In genomic region chr1:245869847-245870246, GRCh38 we compare ENCODE assay signal across 26 cellular contexts.
"Had no signal": no experiment of that assay in that cellular context is flagged by ENCODE, and none has a peak within 500 bp of the region (broad histone marks: within the 10 kb centered on the region; RNA-seq: fewer than 3 reads in every experiment).

No MANE protein-coding gene starts in this region.

- H3K9me3 ChIP-seq: colonic mucosa, lower lobe of right lung, prostate gland, suprapubic skin, transverse colon had no signal

- H3K36me3 ChIP-seq: brain microvascular endothelial cell, colonic mucosa, lower lobe of right lung, prostate gland, suprapubic skin, transverse colon had no signal

- ATAC-seq: activated CD8-positive, alpha-beta T cell treated with anti-CD3 and anti-CD28 coated beads, Interleukin-2, amount 10 ng/mL, durations not matched to agents 7 days and 5 days; foreskin keratinocyte; lower lobe of right lung; right cardiac atrium; stimulated activated naive CD8-positive, alpha-beta T cell treated with anti-CD3 and anti-CD28 coated beads, Interleukin-15, amount 100 ng/mL, for 72 hours had no signal

- H3K4me3 ChIP-seq: colonic mucosa, lower lobe of right lung, prostate gland, skin epidermis, suprapubic skin, transverse colon had no signal

- DNase-seq: activated CD4-positive, alpha-beta T cell treated with anti-CD3 and anti-CD28 coated beads, Interleukin-2, amount 10 ng/mL, durations not matched to agents 24 days and 14 days; activated CD4-positive, CD25-positive, alpha-beta regulatory T cell; activated CD8-positive, alpha-beta T cell treated with anti-CD3 and anti-CD28 coated beads, Interleukin-2, amount 10 ng/mL, durations not matched to agents 7 days and 5 days; activated naive CD4-positive, alpha-beta T cell treated with Interleukin-2 at 50 U/mL for 16 hours; activated naive CD8-positive, alpha-beta T cell treated with anti-CD3 and anti-CD28 coated beads, Interleukin-2, amount 10 ng/mL, durations not matched to agents 7 days and 5 days; activated T-cell treated with anti-CD3 and anti-CD28 coated beads, Interleukin-2, amount 50 U/mL, for 24 hours; anterior cingulate cortex; brain microvascular endothelial cell; central memory CD4-positive, alpha-beta T cell; colonic mucosa; endodermal cell; foreskin keratinocyte; glutamatergic neuron; hypothalamus; lower lobe of right lung; midbrain; right cardiac atrium; stimulated activated CD4-positive, alpha-beta T cell treated with anti-CD3 and anti-CD28 coated beads, Interleukin-15, amount 100 ng/mL, for 24 hours; stimulated activated CD4-positive, alpha-beta T cell treated with anti-CD3 and anti-CD28 coated beads, Interleukin-2, amount 100 ng/mL, for 48 hours; stimulated activated naive CD8-positive, alpha-beta T cell treated with anti-CD3 and anti-CD28 coated beads, Interleukin-15, amount 100 ng/mL, for 72 hours; T-helper 1 cell; T-helper 9 cell; transverse colon had no signal

- H3K27ac ChIP-seq: brain microvascular endothelial cell, colonic mucosa, foreskin keratinocyte, lower lobe of right lung, prostate gland, skin epidermis, suprapubic skin, transverse colon had no signal

- H3K27me3 ChIP-seq: brain microvascular endothelial cell, colonic mucosa, foreskin keratinocyte, suprapubic skin, transverse colon had no signal

- H3K4me1 ChIP-seq: colonic mucosa, foreskin keratinocyte, prostate gland, suprapubic skin had no signal
